Comparison of ENCODE assay signal across 8 cellular contexts in the genomic region with DNA sequence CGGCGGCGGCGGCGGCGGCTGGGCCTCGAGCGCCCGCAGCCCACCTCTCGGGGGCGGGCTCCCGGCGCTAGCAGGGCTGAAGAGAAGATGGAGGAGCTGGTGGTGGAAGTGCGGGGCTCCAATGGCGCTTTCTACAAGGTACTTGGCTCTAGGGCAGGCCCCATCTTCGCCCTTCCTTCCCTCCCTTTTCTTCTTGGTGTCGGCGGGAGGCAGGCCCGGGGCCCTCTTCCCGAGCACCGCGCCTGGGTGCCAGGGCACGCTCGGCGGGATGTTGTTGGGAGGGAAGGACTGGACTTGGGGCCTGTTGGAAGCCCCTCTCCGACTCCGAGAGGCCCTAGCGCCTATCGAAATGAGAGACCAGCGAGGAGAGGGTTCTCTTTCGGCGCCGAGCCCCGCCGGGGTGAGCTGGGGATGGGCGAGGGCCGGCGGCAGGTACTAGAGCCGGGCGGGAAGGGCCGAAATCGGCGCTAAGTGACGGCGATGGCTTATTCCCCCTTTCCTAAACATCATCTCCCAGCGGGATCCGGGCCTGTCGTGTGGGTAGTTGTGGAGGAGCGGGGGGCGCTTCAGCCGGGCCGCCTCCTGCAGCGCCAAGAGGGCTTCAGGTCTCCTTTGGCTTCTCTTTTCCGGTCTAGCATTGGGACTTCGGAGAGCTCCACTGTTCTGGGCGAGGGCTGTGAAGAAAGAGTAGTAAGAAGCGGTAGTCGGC. TPM values are rescaled to one million over a fixed set of nuclear protein-coding genes. Genes with fewer than 3 reads are reported as not detected.
DNase-seq lines count a peak whose midpoint lies in the region; ATAC-seq lines count a peak whose summit lies in the region.

No MANE protein-coding gene starts in this region.

- H3K27ac ChIP-seq in angular gyrus (ENCODE audit: low read depth, low read length): peak overlapping the region; percentile 76

- ATAC-seq in GM19395 (IDR thresholded peaks at IDR 0.05; ENCODE audit: unreplicated experiment): peak; percentile 45
- ATAC-seq in HG03439 (IDR thresholded peaks at IDR 0.05; ENCODE audit: unreplicated experiment): peak; percentile 36
- ATAC-seq in left ventricle myocardium superior: peak; percentile 55

- DNase-seq in D341Med (ENCODE audit: low spot score): peak; percentile 40
- DNase-seq in RPMI8226: peak; percentile 56
- peak; percentile 45 for DNase-seq in left ventricle myocardium superior
- peak; percentile 83 for DNase-seq in posterior vena cava (ENCODE audit: low spot score)
- no peak for DNase-seq in SHP77 treated with DMSO at 0.1 percent for 48 hours (lab: John Stamatoyannopoulos, UW)

- intact Hi-C loops in left ventricle myocardium superior (cut with micrococcal nuclease): no loop called here
- intact Hi-C loops in posterior vena cava (cut with DNase I): no loop called here

RNA-seq across cellular contexts. Expression of gene FMR1, which starts 0.5 kb away (rescaled TPM):
- total RNA-seq in left ventricle myocardium superior: 28.6 TPM
- total RNA-seq in posterior vena cava: 10 to 100 TPM; 40.3 to 41.7 TPM
